ENCODE assay signal across 8 cellular contexts in the genomic region with DNA sequence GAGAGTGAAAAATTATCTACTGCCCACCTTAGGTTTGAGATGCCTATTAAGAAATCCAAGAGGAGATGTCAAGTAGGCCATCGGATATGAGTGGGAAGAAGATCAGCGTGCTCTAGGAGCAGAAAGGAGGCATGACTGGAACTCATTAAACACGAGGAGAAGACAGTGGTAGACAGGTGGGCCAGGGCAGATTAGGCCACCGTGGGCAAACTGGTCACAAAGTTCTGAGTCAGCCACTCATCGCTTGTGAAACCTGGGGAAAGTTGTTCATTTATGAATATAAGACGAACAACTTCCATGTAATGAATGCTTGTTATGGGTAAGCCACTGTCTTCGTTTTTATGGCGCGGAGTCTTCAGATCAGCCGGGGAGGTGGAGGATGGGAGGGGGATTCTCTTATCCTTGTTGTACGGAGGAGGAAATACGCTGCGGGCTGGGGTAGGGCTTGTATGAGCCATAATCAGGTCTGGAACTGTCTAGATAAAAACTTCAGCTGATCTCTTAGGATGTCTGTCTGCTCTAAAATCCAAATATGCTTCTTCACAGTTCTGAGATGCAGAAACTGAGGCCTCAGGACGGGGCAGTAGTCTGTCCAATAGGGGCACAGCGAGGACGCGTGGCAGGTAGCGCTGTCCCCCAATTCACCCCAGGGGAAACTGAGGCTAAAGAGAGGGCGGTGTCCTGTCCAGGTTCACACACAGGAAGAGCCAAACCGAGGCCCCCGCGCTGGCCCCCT. TPM values are rescaled to one million over a fixed set of nuclear protein-coding genes. Genes with fewer than 3 reads are reported as not detected.
A peak's percentile ranks its signal among the peaks of the same experiment; 100 is the strongest.
DNase-seq lines count a peak whose midpoint lies in the region; ATAC-seq and TF ChIP-seq lines count a peak whose summit lies in the region.

No MANE protein-coding gene starts in this region.

- H3K4me1 ChIP-seq in HUES64 (ENCODE audit: insufficient read depth, low read length) (peaks cover 9% of the 10 kb centered on the region), right lobe of liver (peaks cover 0 to 72% (median 35%) of the 10 kb centered on the region in 4 donors)

- peak overlapping the region; percentile 32 for H3K9ac ChIP-seq in HUES64 (ENCODE audit: low read depth, low read length)

- H3K36me3 Mint-ChIP-seq in type B pancreatic cell: no peaks in the 10 kb centered on the region

- no peak for TF ChIP-seq POLR2A in right lobe of liver (IDR thresholded peaks at IDR 0.05)

- DNase-seq in AG10803 (ENCODE audit: low read depth): no peak
- no peak for DNase-seq in right lobe of liver
- no peak for DNase-seq in type B pancreatic cell (ENCODE audit: extremely low spot score, unreplicated experiment)
- DNase-seq in activated CD4-positive, CD25-positive, alpha-beta regulatory T cell treated with anti-CD3 and anti-CD28 coated beads, Interleukin-2, amount 50 U/mL, for 72 hours: no peak
- DNase-seq in stimulated activated CD4-positive, alpha-beta T cell treated with anti-CD3 and anti-CD28 coated beads, Interleukin-4, amount 100 ng/mL, for 24 hours: no peak

- intact Hi-C loops in right lobe of liver (cut with DNase I): no loop called here

- H3K36me3 ChIP-seq in HUES64 (ENCODE audit: insufficient read depth, low read length) (no peaks in the 10 kb centered on the region), right lobe of liver (no peaks in the 10 kb centered on the region)

- H3K4me3 ChIP-seq in AG10803 (ENCODE audit: low read length) (peak overlapping the region; percentile 73), HUES64 (ENCODE audit: low read length) (peak overlapping the region; percentile 59), right lobe of liver (peak overlapping the region; percentile 49 to 68 (median 54))

- ATAC-seq in right lobe of liver (no peak), GM19467 (IDR thresholded peaks at IDR 0.05; ENCODE audit: unreplicated experiment) (no peak)

- H3K27me3 ChIP-seq in HUES64 (ENCODE audit: insufficient read depth, low read length): no peaks in the 10 kb centered on the region
- H3K27me3 ChIP-seq in right lobe of liver: no peaks in the 10 kb centered on the region

- peaks cover 33% of the 10 kb centered on the region for H3K4me1 Mint-ChIP-seq in type B pancreatic cell (ENCODE audit: unreplicated experiment)

- WGBS in HUES64: 50% methylated on average over 22 of the region's 22 CpGs
- 46% methylated on average over 17 of the region's 22 CpGs for WGBS in right lobe of liver (ENCODE audit: insufficient coverage, low coverage, low lambda C conversion rate, missing lambda C conversion rate)

- H3K27ac ChIP-seq in HUES64 (ENCODE audit: low read depth, low read length): peak overlapping the region; percentile 61; the same call in 1 of the 2 replicates
- peak overlapping the region; percentile 76 for H3K27ac ChIP-seq in angular gyrus (ENCODE audit: low read depth, low read length)
- H3K27ac ChIP-seq in right lobe of liver: peak overlapping the region; percentile 48 to 67 (median 53)

- H3K4me3 Mint-ChIP-seq in type B pancreatic cell: peak overlapping the region; percentile 97

- peak overlapping the region; percentile 97 for H3K27ac Mint-ChIP-seq in type B pancreatic cell

- TF ChIP-seq CTCF in AG10803 (conservative IDR thresholded peaks at IDR 0.05; ENCODE audit: low read length) (no peak; the same call in 1 of the 2 replicates), right lobe of liver (IDR thresholded peaks at IDR 0.05) (no peak), type B pancreatic cell (conservative IDR thresholded peaks at IDR 0.05) (no peak)

- H3K27me3 Mint-ChIP-seq in type B pancreatic cell: no peaks in the 10 kb centered on the region

- H3K9me3 Mint-ChIP-seq in type B pancreatic cell: no peaks in the 10 kb centered on the region

- H3K9me3 ChIP-seq in HUES64 (ENCODE audit: insufficient read depth, low read depth, low read length) (no peaks in the 10 kb centered on the region), right lobe of liver (no peaks in the 10 kb centered on the region)

RNA-seq across cellular contexts. Expression of gene ZNF444, which starts 1.1 kb away (rescaled TPM):
- 25.3 TPM for polyA plus RNA-seq in HUES64 (2013, experiment 1 of 2)
- 27.6 TPM for polyA plus RNA-seq in HUES64 (2013, experiment 2 of 2)
- total RNA-seq in right lobe of liver (10 to 100 TPM; 23.2 to 38.4 (median 30.8) TPM), type B pancreatic cell (ENCODE audit: low replicate concordance) (37.4 and 40.7 TPM in 2 replicates)

RNA-seq across cellular contexts. Expression of gene ZNF787, which starts 18.9 kb away (rescaled TPM):
- 34.4 TPM for polyA plus RNA-seq in HUES64 (2013, experiment 1 of 2)
- polyA plus RNA-seq in HUES64 (2013, experiment 2 of 2): 34.4 TPM
- total RNA-seq in right lobe of liver (10 to 100 TPM; 15.8 to 26.0 (median 22.5) TPM), type B pancreatic cell (ENCODE audit: low replicate concordance) (30.2 and 34.0 TPM in 2 replicates)

RNA-seq across cellular contexts. Expression of gene GALP, which starts 35.8 kb away (rescaled TPM):
- 3.1 TPM for polyA plus RNA-seq in HUES64 (2013, experiment 1 of 2)
- 4.6 TPM for polyA plus RNA-seq in HUES64 (2013, experiment 2 of 2)
- under 1 TPM in 2 of 6 experiments, not detected in 4; 0.42 to 0.46 TPM for total RNA-seq in right lobe of liver
- total RNA-seq in type B pancreatic cell (ENCODE audit: low replicate concordance): not detected in 2 replicates

RNA-seq across cellular contexts. Expression of gene ZSCAN5B, which starts 57.6 kb away (rescaled TPM):
- not detected for polyA plus RNA-seq in HUES64 (2013, experiment 1 of 2)
- polyA plus RNA-seq in HUES64 (2013, experiment 2 of 2): not detected
- total RNA-seq in right lobe of liver (not detected), type B pancreatic cell (ENCODE audit: low replicate concordance) (not detected in 2 replicates)
